17 cellular contexts compared by ENCODE assay signal in the genomic region with DNA sequence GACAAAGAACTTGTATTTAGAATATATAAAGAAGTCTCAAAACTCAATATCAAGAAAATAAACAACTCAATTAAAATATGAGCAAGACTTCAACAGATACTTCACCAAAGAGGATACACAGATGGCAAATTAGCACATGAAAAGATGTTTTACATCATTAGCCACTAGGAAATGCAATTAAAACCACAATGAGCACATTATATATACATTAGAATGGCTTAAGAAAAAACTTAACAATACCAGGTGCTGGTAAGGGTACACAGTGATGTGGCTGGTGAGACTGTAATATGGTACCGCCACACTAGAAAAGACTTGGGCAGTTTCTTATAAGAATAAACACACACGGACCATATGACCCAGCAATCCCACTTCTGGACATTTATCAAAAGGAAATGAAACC. TPM values are rescaled to one million over a fixed set of nuclear protein-coding genes. Genes with fewer than 3 reads are reported as not detected.
A peak's percentile ranks its signal among the peaks of the same experiment; 100 is the strongest.
DNase-seq lines count a peak whose midpoint lies in the region; TF ChIP-seq lines count a peak whose summit lies in the region.
"Had no signal": no experiment of that assay in that cellular context is flagged by ENCODE, and none has a peak within 500 bp of the region (broad histone marks: within the 10 kb centered on the region; RNA-seq: fewer than 3 reads in every experiment).

No MANE protein-coding gene starts in this region.

- H2BK5ac ChIP-seq in H9 (ENCODE audit: insufficient read length, low read length): no peak overlapping the region

- peaks cover 28% of the 10 kb centered on the region for H3K4me1 ChIP-seq in H9 (ENCODE audit: insufficient read depth, low read length)
- H3K4me1 ChIP-seq: parathyroid adenoma had no signal

- TF ChIP-seq CTCF in H9 (conservative IDR thresholded peaks at IDR 0.05): no peak

- H3K4me2 ChIP-seq in H9 (ENCODE audit: insufficient read depth, insufficient read length, low read length): peak overlapping the region; percentile 40

- H3K27me3 Mint-ChIP-seq in H9 (ENCODE audit: low read depth) (no peaks in the 10 kb centered on the region), immature natural killer cell (ENCODE audit: low read depth in 3 of 3) (peaks cover 0 to 9% (median 0%) of the 10 kb centered on the region in 3 donors)
- H3K27me3 Mint-ChIP-seq in activated CD4-positive, alpha-beta memory T cell treated with anti-CD3 and anti-CD28 coated beads for 36 hours: no peaks in the 10 kb centered on the region
- H3K27me3 Mint-ChIP-seq: type B pancreatic cell had no signal

- H3K79me2 ChIP-seq in H9 (ENCODE audit: insufficient read depth, low read length): peaks cover 19% of the 10 kb centered on the region; the same call in 1 of the 2 replicates
- H3K79me2 ChIP-seq: parathyroid adenoma had no signal

- H3K4me1 Mint-ChIP-seq in H9 (peaks cover 54 to 60% of the 10 kb centered on the region in 2 experiments), immature natural killer cell (peaks cover 86 to 96% of the 10 kb centered on the region in 2 donors)
- H3K4me1 Mint-ChIP-seq in activated CD4-positive, alpha-beta memory T cell treated with anti-CD3 and anti-CD28 coated beads for 36 hours (ENCODE audit: low read depth): peaks cover 90% of the 10 kb centered on the region

- POLR2A ChIA-PET in activated CD4-positive, alpha-beta memory T cell treated with anti-CD3 and anti-CD28 coated beads for 36 hours (lab: Charles Lee): no interaction called here

- H3K36me3 Mint-ChIP-seq in H9 (ENCODE audit: insufficient read depth in 1 of 3, low read depth in 3 of 3) (peaks cover 2 to 16% (median 6%) of the 10 kb centered on the region in 3 experiments; a peak in 5 of 7 replicates), immature natural killer cell (peaks cover 7 to 22% (median 7%) of the 10 kb centered on the region in 3 donors)
- H3K36me3 Mint-ChIP-seq in activated CD4-positive, alpha-beta memory T cell treated with anti-CD3 and anti-CD28 coated beads for 36 hours: peaks cover 66% of the 10 kb centered on the region
- H3K36me3 Mint-ChIP-seq: type B pancreatic cell had no signal

- no peak overlapping the region for H3K18ac ChIP-seq in H9 (ENCODE audit: insufficient read length, low read depth, low read length)

- no peak overlapping the region for H3K9ac ChIP-seq in H9 (ENCODE audit: extremely low read depth, insufficient read length, low read length)
- H3K9ac ChIP-seq: parathyroid adenoma had no signal

- intact Hi-C loops in activated CD4-positive, alpha-beta memory T cell treated with anti-CD3 and anti-CD28 coated beads for 36 hours (cut with micrococcal nuclease): no loop called here

- no peak overlapping the region for H4K8ac ChIP-seq in H9 (replicated peaks; ENCODE audit: insufficient read length, low read depth, low read length)

- no peak overlapping the region for H3K23ac ChIP-seq in H9 (ENCODE audit: insufficient read length, low read depth, low read length)

- H3K56ac ChIP-seq in H9 (ENCODE audit: insufficient read length, low read depth, low read length): no peak overlapping the region

- H2AK5ac ChIP-seq in H9 (ENCODE audit: insufficient read length, low read length): no peak overlapping the region

- no peak overlapping the region for H2BK20ac ChIP-seq in H9 (ENCODE audit: low read depth, low read length, poor library complexity, severe bottlenecking)

- H2BK12ac ChIP-seq in H9 (ENCODE audit: insufficient read length, low read depth, low read length): no peak overlapping the region

- H3K4ac ChIP-seq in H9 (ENCODE audit: low read depth, low read length): no peak overlapping the region

- no peak overlapping the region for H4K91ac ChIP-seq in H9 (ENCODE audit: insufficient read length, low read depth, low read length)

- no peak overlapping the region for H2BK15ac ChIP-seq in H9 (ENCODE audit: low read depth, low read length)

- no peaks in the 10 kb centered on the region for H3K27me3 ChIP-seq in H9 (ENCODE audit: insufficient read depth, low read length)

- H3K9me3 ChIP-seq in H9 (ENCODE audit: control insufficient read depth, low read depth, low read length): no peaks in the 10 kb centered on the region

- H2AFZ ChIP-seq in H9 (ENCODE audit: low read length): no peak overlapping the region
- H2AFZ ChIP-seq: parathyroid adenoma had no signal

- no peak overlapping the region for H4K5ac ChIP-seq in H9 (ENCODE audit: insufficient read length, low read depth, low read length)

- H3T11ph ChIP-seq in H9 (ENCODE audit: low read length): no peak overlapping the region

- H3K23me2 ChIP-seq in H9 (ENCODE audit: insufficient read length, low read depth, low read length, poor library complexity, severe bottlenecking): no peaks in the 10 kb centered on the region

- H2BK120ac ChIP-seq in H9 (ENCODE audit: low read depth, low read length, poor library complexity, severe bottlenecking): no peak overlapping the region

- no peaks in the 10 kb centered on the region for H4K20me1 ChIP-seq in H9 (ENCODE audit: control insufficient read depth, insufficient read depth, insufficient read length)

- H3K4me3 Mint-ChIP-seq in H9 (peak overlapping the region in 1 of 2 experiments; percentile 28; a peak in 2 of 5 replicates), immature natural killer cell (peak overlapping the region in 4 of 5 donors; percentile 36 to 79 (median 66))
- no peak overlapping the region for H3K4me3 Mint-ChIP-seq in activated CD4-positive, alpha-beta memory T cell treated with anti-CD3 and anti-CD28 coated beads for 36 hours
- H3K4me3 Mint-ChIP-seq: type B pancreatic cell had no signal

- peaks cover 7% of the 10 kb centered on the region for H3K79me1 ChIP-seq in H9 (ENCODE audit: insufficient read depth, low read depth, low read length, poor library complexity, severe bottlenecking)

- H3K27ac Mint-ChIP-seq in H9 (peak overlapping the region; percentile 6 to 92 (median 67); a peak in 4 of 7 replicates), immature natural killer cell (peak overlapping the region; percentile 19 to 83 (median 74))
- peak overlapping the region; percentile 88 for H3K27ac Mint-ChIP-seq in activated CD4-positive, alpha-beta memory T cell treated with anti-CD3 and anti-CD28 coated beads for 36 hours
- H3K27ac Mint-ChIP-seq: type B pancreatic cell had no signal

- no CpG with 5 or more reads among the region's 2 CpGs for WGBS in H9 (ENCODE audit: extremely low coverage, insufficient read length, low lambda C conversion rate)

- CTCF ChIA-PET in activated CD4-positive, alpha-beta memory T cell treated with anti-CD3 and anti-CD28 coated beads for 36 hours (lab: Charles Lee): interaction anchor here (0.7 to 2.8 kb wide), 7 partner anchors 12 to 78 kb away, joined by 3 to 13 read pairs (median 3); no protein-coding TSS in a partner anchor

- no peaks in the 10 kb centered on the region for H3K9me3 Mint-ChIP-seq in H9
- H3K9me3 Mint-ChIP-seq in activated CD4-positive, alpha-beta memory T cell treated with anti-CD3 and anti-CD28 coated beads for 36 hours: no peaks in the 10 kb centered on the region
- no peaks in the 10 kb centered on the region for H3K9me3 Mint-ChIP-seq in immature natural killer cell
- H3K9me3 Mint-ChIP-seq: type B pancreatic cell had no signal

- H3K27ac ChIP-seq in H9 (ENCODE audit: insufficient read length, low read depth, low read length): no peak overlapping the region
- H3K27ac ChIP-seq: parathyroid adenoma had no signal

- no peak overlapping the region for H3K14ac ChIP-seq in H9 (ENCODE audit: insufficient read depth, low read length)

- DNase-seq in NCI-H82 (lab: John Stamatoyannopoulos, UW) (peak; percentile 17), NCI-H82 treated with DMSO at 0.1 percent for 48 hours (lab: John Stamatoyannopoulos, UW; ENCODE audit: unreplicated experiment) (no peak), H9 (no peak), immature natural killer cell (no peak), superior temporal gyrus (ENCODE audit: extremely low spot score) (no peak), cerebellar nuclear complex (lab: John Stamatoyannopoulos, UW) (no peak), H4 (ENCODE audit: low spot score) (no peak)
- DNase-seq in activated CD4-positive, alpha-beta memory T cell treated with anti-CD3 and anti-CD28 coated beads for 36 hours: no peak
- DNase-seq: ACHN; aorta; DMS53; Karpas-422; midbrain; OCI-M1; stimulated activated CD4-positive, alpha-beta T cell treated with anti-CD3 and anti-CD28 coated beads, Interleukin-12 subunit alpha, Interleukin-12 subunit beta, amount 100 ng/mL, for 4 hours had no signal

RNA-seq across cellular contexts. Expression of a gene that starts 27.7 kb away (rescaled TPM):
- total RNA-seq in H9 (2021): 41.8 and 47.2 TPM in 2 replicates
- 100 to 1,000 TPM; 159 to 161 TPM for total RNA-seq in activated CD4-positive, alpha-beta memory T cell treated with anti-CD3 and anti-CD28 coated beads for 36 hours
- 10 to 100 TPM; 45.8 to 80.6 (median 47.0) TPM for polyA plus RNA-seq in immature natural killer cell
- total RNA-seq in H4 (2014; rRNA removed; shearing (Covaris generic)): 4.8 and 6.3 TPM in 2 replicates
